ENCODE assay signal across 20 cellular contexts in genomic region chr10:97101166-97101940, GRCh38.
DNase-seq lines count a peak whose midpoint lies in the region; ATAC-seq and TF ChIP-seq lines count a peak whose summit lies in the region.
"Had no signal": no experiment of that assay in that cellular context is flagged by ENCODE, and none has a peak within 500 bp of the region (broad histone marks: within the 10 kb centered on the region; RNA-seq: fewer than 3 reads in every experiment).

No MANE protein-coding gene starts in this region.

- peak; percentile 71 for ATAC-seq in WTC11

- TF ChIP-seq CTCF in WTC11 (IDR thresholded peaks at IDR 0.05) (no peak), neural crest cell (conservative IDR thresholded peaks at IDR 0.05) (peak; percentile 18), MM.1S (IDR thresholded peaks at IDR 0.05; ENCODE audit: low read length) (no peak)

- no peak overlapping the region for H3K27ac ChIP-seq in MM.1S (ENCODE audit: low read length)
- H3K27ac ChIP-seq: hepatocyte, ovary, Peyer's patch, SK-N-MC, thyroid gland had no signal

- H3K4me1 ChIP-seq in MM.1S (ENCODE audit: low read length), result no peaks in the 10 kb centered on the region
- H3K4me1 ChIP-seq: Peyer's patch had no signal

- no peaks in the 10 kb centered on the region for H3K9me3 ChIP-seq in MM.1S (replicated peaks; ENCODE audit: insufficient read depth, low read length)
- H3K9me3 ChIP-seq: ovary, Peyer's patch, thyroid gland had no signal

- H3F3A ChIP-seq in MM.1S (ENCODE audit: insufficient read depth, low read length), result no peaks in the 10 kb centered on the region

- H3K4me3 Mint-ChIP-seq in WTC11, result no peak overlapping the region
- H3K4me3 Mint-ChIP-seq in neural crest cell, result no peak overlapping the region
- H3K4me3 Mint-ChIP-seq: activated naive CD8-positive, alpha-beta T cell; activated T-helper 1 cell treated with anti-CD3 and anti-CD28 coated beads, Interleukin-12 subunit alpha, Interleukin-12 subunit beta, Interleukin-2, Interleukin-4 antibody, amounts not matched to agents 30 ng/mL and 10 ng/mL and 1 ng/mL, durations not matched to agents 14 hours and 24 hours and 36 hours had no signal

- POLR2A ChIA-PET in WTC11 (lab: Charles Lee), result interaction anchor here (0.7 kb wide), 1 partner anchor 1229 kb away, joined by 7 read pairs; no protein-coding TSS in a partner anchor

- H3K4me1 Mint-ChIP-seq in WTC11 (peaks cover 29% of the 10 kb centered on the region), neural crest cell (peaks cover 41% of the 10 kb centered on the region)

- H4K20me1 ChIP-seq in MM.1S (ENCODE audit: insufficient read depth, low read length), result no peaks in the 10 kb centered on the region

- CTCF ChIA-PET in WTC11 (lab: Charles Lee), result interaction anchor here (1.1 to 2.5 kb wide), 4 partner anchors 21 to 95 kb away, joined by 3 to 11 read pairs (median 6); no protein-coding TSS in a partner anchor

- H3K27ac Mint-ChIP-seq in WTC11, result no peak overlapping the region; the same call in 1 of the 2 replicates
- no peak overlapping the region for H3K27ac Mint-ChIP-seq in neural crest cell (ENCODE audit: unreplicated experiment)
- H3K27ac Mint-ChIP-seq: activated naive CD8-positive, alpha-beta T cell; activated T-helper 1 cell treated with anti-CD3 and anti-CD28 coated beads, Interleukin-12 subunit alpha, Interleukin-12 subunit beta, Interleukin-2, Interleukin-4 antibody, amounts not matched to agents 30 ng/mL and 10 ng/mL and 1 ng/mL, durations not matched to agents 14 hours and 24 hours and 36 hours had no signal

- no peak overlapping the region for H3K4me2 ChIP-seq in MM.1S (ENCODE audit: low read depth, low read length)
- H3K4me2 ChIP-seq: hepatocyte had no signal

- H2AFZ ChIP-seq in MM.1S (ENCODE audit: low read length), result no peak overlapping the region
- H2AFZ ChIP-seq: hepatocyte had no signal

- H3K9me3 Mint-ChIP-seq in WTC11 (no peaks in the 10 kb centered on the region), neural crest cell (no peaks in the 10 kb centered on the region)
- H3K9me3 Mint-ChIP-seq: activated T-helper 1 cell treated with anti-CD3 and anti-CD28 coated beads, Interleukin-12 subunit alpha, Interleukin-12 subunit beta, Interleukin-2, Interleukin-4 antibody, amounts not matched to agents 30 ng/mL and 10 ng/mL and 1 ng/mL, durations not matched to agents 14 hours and 24 hours and 36 hours had no signal

- H3K27me3 ChIP-seq in H7 (ENCODE audit: control insufficient read depth, insufficient read depth, low read length), result no peaks in the 10 kb centered on the region
- peaks cover 15% of the 10 kb centered on the region for H3K27me3 ChIP-seq in MM.1S (replicated peaks; ENCODE audit: insufficient read depth, low read length)
- H3K27me3 ChIP-seq: ovary, Peyer's patch, thyroid gland had no signal

- H3K9ac ChIP-seq in MM.1S (ENCODE audit: low read length), result no peak overlapping the region

- H3K36me3 Mint-ChIP-seq in WTC11, result no peaks in the 10 kb centered on the region
- no peaks in the 10 kb centered on the region for H3K36me3 Mint-ChIP-seq in neural crest cell (ENCODE audit: low read depth)
- H3K36me3 Mint-ChIP-seq: activated naive CD8-positive, alpha-beta T cell had no signal

- no peaks in the 10 kb centered on the region for H3K79me2 ChIP-seq in MM.1S (ENCODE audit: low read length)
- H3K79me2 ChIP-seq: hepatocyte had no signal

- no peaks in the 10 kb centered on the region for H3K27me3 Mint-ChIP-seq in WTC11 (ENCODE audit: low read depth)
- peaks cover 6% of the 10 kb centered on the region for H3K27me3 Mint-ChIP-seq in neural crest cell (ENCODE audit: low read depth)

- H3K9me2 ChIP-seq in MM.1S (replicated peaks; ENCODE audit: insufficient read depth, low read length), result no peaks in the 10 kb centered on the region

- H3K4me3 ChIP-seq in H7 (ENCODE audit: insufficient read depth, low read depth, low read length) (no peak overlapping the region), MM.1S (ENCODE audit: low read length) (no peak overlapping the region)
- H3K4me3 ChIP-seq: hepatocyte, ovary, Peyer's patch, SK-N-MC, thyroid gland had no signal

- H3K36me3 ChIP-seq in H7 (replicated peaks; ENCODE audit: control insufficient read depth, insufficient read depth, low read length) (no peaks in the 10 kb centered on the region), MM.1S (replicated peaks; ENCODE audit: insufficient read depth, low read length) (no peaks in the 10 kb centered on the region)
- H3K36me3 ChIP-seq: ovary, Peyer's patch, thyroid gland had no signal

- DNase-seq in ELR (ENCODE audit: low read depth) (peak; percentile 13), H7 (peak; percentile 65), WTC11 (ENCODE audit: low spot score) (no peak), neural crest cell (ENCODE audit: low read depth, low spot score) (no peak), GOT3 (lab: John Stamatoyannopoulos, UW) (no peak), MM.1S (no peak), GM03348 (ENCODE audit: low spot score) (no peak)
- DNase-seq: activated CD4-positive, CD25-positive, alpha-beta regulatory T cell treated with anti-CD3 and anti-CD28 coated beads, Interleukin-2, amount 50 U/mL, for 72 hours; COR-L47; cortex of kidney; NCI-H1105 treated with DMSO at 0.1 percent for 48 hours; ovary; Peyer's patch; stimulated activated naive CD4-positive, alpha-beta T cell; T-helper 9 cell; thyroid gland had no signal

TF ChIP-seq in WTC11, 78 proteins besides CTCF, POLR2A, EP300 and RAD21 (continues in another document):
- no peak for TF ChIP-seq ATF6 (CRISPR knock-in tag; IDR thresholded peaks at IDR 0.05)
- TF ChIP-seq ZNF232 (CRISPR knock-in tag; IDR thresholded peaks at IDR 0.05), result no peak
- no peak for TF ChIP-seq ZNF138 (CRISPR knock-in tag; conservative IDR thresholded peaks at IDR 0.05)
- no peak for TF ChIP-seq ATF1 (CRISPR knock-in tag; IDR thresholded peaks at IDR 0.05)
- no peak for TF ChIP-seq NR1H2 (CRISPR knock-in tag; IDR thresholded peaks at IDR 0.05)
- TF ChIP-seq ZNF121 (CRISPR knock-in tag; IDR thresholded peaks at IDR 0.05), result no peak
- TF ChIP-seq HMGA2 (CRISPR knock-in tag; IDR thresholded peaks at IDR 0.05), result no peak
- no peak for TF ChIP-seq KAT7 (CRISPR knock-in tag; IDR thresholded peaks at IDR 0.05; ENCODE audit: borderline replicate concordance)
- no peak for TF ChIP-seq SP1 (CRISPR knock-in tag; conservative IDR thresholded peaks at IDR 0.05)
- TF ChIP-seq FOXK1 (CRISPR knock-in tag; IDR thresholded peaks at IDR 0.05), result no peak
- TF ChIP-seq ZSCAN18 (CRISPR knock-in tag; IDR thresholded peaks at IDR 0.05), result no peak
- TF ChIP-seq CREB1 (CRISPR knock-in tag; IDR thresholded peaks at IDR 0.05), result no peak
- TF ChIP-seq PRDM15 (CRISPR knock-in tag; IDR thresholded peaks at IDR 0.05), result no peak
- no peak for TF ChIP-seq MYBL2 (CRISPR knock-in tag; IDR thresholded peaks at IDR 0.05)
- TF ChIP-seq SMAD4 (CRISPR knock-in tag; IDR thresholded peaks at IDR 0.05), result no peak
- TF ChIP-seq EMX1 (CRISPR knock-in tag; IDR thresholded peaks at IDR 0.05), result no peak

Comparison
In these comparisons a context has a peak if more than half of its experiments do, and no peak if none do; other contexts are left out.
1. DNase-seq: peak in ELR (single experiment) and H7 (single experiment); none in WTC11 (single experiment), neural crest cell (single experiment), GOT3 (single experiment), MM.1S (single experiment) and GM03348 (single experiment).